ENCODE assay signal across 18 cellular contexts in the genomic region with DNA sequence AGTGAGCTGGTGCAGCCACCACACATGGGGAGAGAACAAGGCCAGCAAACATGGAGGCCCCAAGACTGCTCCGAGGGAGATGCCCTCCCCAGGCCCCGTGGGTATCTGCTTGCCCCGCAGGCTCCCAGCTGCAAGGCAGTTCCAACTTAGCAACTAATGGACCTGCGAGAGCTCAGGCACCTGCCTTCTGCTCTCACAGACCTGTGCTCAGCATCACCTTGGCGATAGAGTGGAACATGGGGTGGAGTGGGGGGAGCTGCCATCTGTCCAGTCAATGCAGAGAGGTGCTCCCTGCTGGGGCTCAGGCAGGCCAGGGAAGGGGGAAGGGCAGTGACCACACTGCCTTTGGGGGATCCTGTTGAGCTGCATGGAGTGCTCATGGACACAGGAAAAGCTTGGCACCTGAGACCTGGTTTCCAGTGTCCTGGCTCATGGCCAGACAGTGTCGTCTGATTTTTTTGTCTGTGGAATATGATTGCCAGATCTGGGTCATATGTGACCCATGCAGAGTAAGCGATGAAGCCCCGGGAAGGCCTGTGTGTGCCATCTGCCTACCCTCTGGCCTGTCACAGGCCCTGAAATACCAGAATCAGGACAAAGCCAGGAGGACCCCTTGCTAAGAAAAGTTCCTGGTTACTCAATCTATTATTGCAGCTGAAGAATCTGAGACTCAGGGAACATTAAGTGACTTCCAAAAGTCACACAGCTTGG. TPM values are rescaled to one million over a fixed set of nuclear protein-coding genes. Genes with fewer than 3 reads are reported as not detected.
DNase-seq lines count a peak whose midpoint lies in the region; ATAC-seq lines count a peak whose summit lies in the region.
"Had no signal": no experiment of that assay in that cellular context is flagged by ENCODE, and none has a peak within 500 bp of the region (broad histone marks: within the 10 kb centered on the region; RNA-seq: fewer than 3 reads in every experiment).

No MANE protein-coding gene starts in this region.

- H2BK120ac ChIP-seq in mesenchymal stem cell (ENCODE audit: low read depth, low read length) = no peak overlapping the region

- H4K91ac ChIP-seq in mesenchymal stem cell (ENCODE audit: low read length) = no peak overlapping the region

- H3K14ac ChIP-seq in mesenchymal stem cell (ENCODE audit: low read length in 2 of 2) = no peak overlapping the region

- no peak overlapping the region for H3K23ac ChIP-seq in mesenchymal stem cell (ENCODE audit: low read length in 2 of 2)

- no peak overlapping the region for H2BK15ac ChIP-seq in mesenchymal stem cell (ENCODE audit: low read depth, poor library complexity, severe bottlenecking)

- no peak overlapping the region for H3K4ac ChIP-seq in mesenchymal stem cell (ENCODE audit: low read depth in 1 of 2, low read length in 2 of 2)

- H2BK5ac ChIP-seq in mesenchymal stem cell (ENCODE audit: low read depth, low read length, poor library complexity, severe bottlenecking) = no peak overlapping the region

- no peak overlapping the region for H3K4me2 ChIP-seq in mesenchymal stem cell (ENCODE audit: low read length, poor library complexity, severe bottlenecking)

- no peak for ATAC-seq in left lobe of liver
- no peak for ATAC-seq in HG03175 (IDR thresholded peaks at IDR 0.05; ENCODE audit: unreplicated experiment)
- ATAC-seq: activated T-cell treated with anti-CD3 and anti-CD28 coated beads, Interleukin-2, amount 50 U/mL, for 4 hours; foreskin keratinocyte; left lung; Panc1 had no signal

- no peak overlapping the region for H3K18ac ChIP-seq in mesenchymal stem cell (ENCODE audit: low read depth in 1 of 2, low read length in 2 of 2)

- no peak overlapping the region for H3K4me3 ChIP-seq in mesenchymal stem cell (ENCODE audit: insufficient read depth in 1 of 2, low read depth in 1 of 2, low read length in 2 of 2)
- H3K4me3 ChIP-seq: left lung, pancreas had no signal

- no peaks in the 10 kb centered on the region for H3K9me3 ChIP-seq in mesenchymal stem cell (ENCODE audit: control insufficient read depth, low read length)
- H3K9me3 ChIP-seq: left lung, pancreas had no signal

- WGBS in mesenchymal stem cell = 94% methylated on average over 8 of the region's 8 CpGs

- no peaks in the 10 kb centered on the region for H3K36me3 ChIP-seq in mesenchymal stem cell (ENCODE audit: control insufficient read depth in 1 of 2, insufficient read depth in 2 of 2, low read depth in 1 of 2, low read length in 2 of 2)
- H3K36me3 ChIP-seq: left lung, pancreas had no signal

- no peaks in the 10 kb centered on the region for H3K79me1 ChIP-seq in mesenchymal stem cell (replicated peaks; ENCODE audit: low read length, poor library complexity, severe bottlenecking)

- no peak overlapping the region for H4K8ac ChIP-seq in mesenchymal stem cell (ENCODE audit: low read length)

- no peak overlapping the region for H3K9ac ChIP-seq in mesenchymal stem cell (ENCODE audit: low read length)

- no peak overlapping the region for H2AFZ ChIP-seq in mesenchymal stem cell (ENCODE audit: low read depth, low read length)

- no peak overlapping the region for H2BK12ac ChIP-seq in mesenchymal stem cell (ENCODE audit: low read length in 2 of 2)

- H3K4me1 ChIP-seq in mesenchymal stem cell (ENCODE audit: control insufficient read depth, insufficient read depth, low read depth, low read length) = no peaks in the 10 kb centered on the region
- H3K4me1 ChIP-seq: foreskin keratinocyte, left lung had no signal

- H3K27ac ChIP-seq in mesenchymal stem cell (ENCODE audit: low read length, poor library complexity, severe bottlenecking) = no peak overlapping the region
- H3K27ac ChIP-seq: foreskin keratinocyte, left lung had no signal

- DNase-seq in NCI-H2196 (lab: John Stamatoyannopoulos, UW; ENCODE audit: unreplicated experiment) (peak; percentile 50), NCI-H2196 treated with DMSO at 0.1 percent for 48 hours (lab: John Stamatoyannopoulos, UW; ENCODE audit: unreplicated experiment) (no peak), DMS79 treated with DMSO at 0.1 percent for 48 hours (lab: John Stamatoyannopoulos, UW) (peak; percentile 27), NCI-H69 (lab: John Stamatoyannopoulos, UW) (peak; percentile 96), left lobe of liver (ENCODE audit: low spot score) (peak; percentile 41), mesenchymal stem cell (no peak), SHP77 treated with DMSO at 0.1 percent for 48 hours (lab: John Stamatoyannopoulos, UW) (no peak)
- DNase-seq: activated CD4-positive, alpha-beta T cell treated with anti-CD3 and anti-CD28 coated beads, Interleukin-2, amount 10 ng/mL, durations not matched to agents 24 days and 14 days; activated T-cell treated with anti-CD3 and anti-CD28 coated beads, Interleukin-2, amount 50 U/mL, for 4 hours; CD4-positive, alpha-beta T cell; foreskin keratinocyte; IMR-90; left lung; NCI-H82; stimulated activated CD4-positive, alpha-beta T cell treated with anti-CD3 and anti-CD28 coated beads, Interleukin-4, amount 100 ng/mL, for 1 hour had no signal

- H3K27me3 ChIP-seq in mesenchymal stem cell (ENCODE audit: control insufficient read depth in 1 of 2, insufficient read depth in 1 of 2, low read length in 2 of 2) = peaks cover 16 to 31% of the 10 kb centered on the region in 2 experiments
- H3K27me3 ChIP-seq: left lung, pancreas had no signal

- no peak overlapping the region for H2AK5ac ChIP-seq in mesenchymal stem cell (ENCODE audit: low read length, severe bottlenecking)

RNA-seq across cellular contexts. Expression of a gene that starts 39.9 kb away (rescaled TPM):
- 2.4 TPM for total RNA-seq in left lobe of liver
- 1.3 TPM for polyA plus RNA-seq in mesenchymal stem cell (2013, experiment 1 of 2)
- 1.3 TPM for polyA plus RNA-seq in mesenchymal stem cell (2013, experiment 2 of 2)

Comparison
In these comparisons a context has a peak if more than half of its experiments do, and no peak if none do; other contexts are left out.
1. DNase-seq: peak in NCI-H2196 (single experiment), DMS79 treated with DMSO at 0.1 percent for 48 hours (single experiment), NCI-H69 (single experiment) and left lobe of liver (single experiment); none in NCI-H2196 treated with DMSO at 0.1 percent for 48 hours (single experiment), mesenchymal stem cell (single experiment) and SHP77 treated with DMSO at 0.1 percent for 48 hours (single experiment).